1 cellular context compared by ENCODE assay signal in the genomic region with DNA sequence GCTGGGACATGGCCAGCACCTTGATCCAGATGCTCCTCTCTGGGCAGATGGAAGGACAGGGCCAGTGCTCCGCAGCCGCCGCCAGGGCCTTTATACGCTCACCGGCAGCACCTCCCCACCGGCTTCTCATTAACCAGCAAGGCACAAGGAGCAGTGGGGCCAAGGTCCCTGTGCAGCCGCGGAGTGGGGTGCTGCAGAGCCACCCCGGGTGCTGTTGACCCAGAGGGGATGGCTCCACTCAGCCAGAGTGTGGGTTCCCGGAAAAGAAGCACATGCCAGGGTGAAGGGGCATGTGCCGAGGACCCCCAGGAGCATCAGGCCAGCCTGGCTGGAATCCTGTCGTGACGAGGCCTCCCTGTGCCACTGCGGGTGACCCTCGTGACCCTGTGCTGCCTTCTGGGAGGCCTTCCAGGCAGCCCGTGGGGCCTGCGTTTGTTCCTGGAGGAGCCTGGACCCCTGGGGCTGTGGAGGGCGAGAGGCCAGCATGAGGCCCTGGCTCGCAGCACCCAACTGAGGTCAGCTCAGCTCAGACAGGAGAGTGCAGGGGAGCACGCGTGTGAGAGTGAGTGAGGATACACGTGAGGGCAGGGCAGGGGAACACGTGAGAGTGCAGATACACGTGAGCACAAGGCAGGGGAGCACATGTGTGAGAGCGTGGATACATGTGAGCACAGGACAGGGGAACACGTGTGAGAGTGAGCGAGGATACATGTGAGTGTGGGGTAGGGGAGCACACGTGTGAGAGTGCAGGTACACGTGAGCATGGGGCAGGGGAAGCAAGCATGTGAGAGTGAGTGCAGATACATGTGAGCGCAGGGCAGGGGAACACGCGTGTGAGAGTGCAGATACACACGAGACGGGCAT.
A peak's percentile ranks its signal among the peaks of the same experiment; 100 is the strongest.
TF ChIP-seq lines count a peak whose summit lies in the region.

Gene FTCD, minus strand, starts transcription at position 66 of the 864 bp plus-strand sequence. Its CDS starts 56 bp downstream, at position 10.

TF ChIP-seq in HepG2, 621 proteins besides CTCF, POLR2A, EP300 and RAD21 (continued from another document):
- TF ChIP-seq ZBTB43 (CRISPR knock-in tag; conservative IDR thresholded peaks at IDR 0.05): no peak
- TF ChIP-seq AHR (CRISPR knock-in tag; IDR thresholded peaks at IDR 0.05): no peak
- TF ChIP-seq TGIF2 (CRISPR knock-in tag; IDR thresholded peaks at IDR 0.05): peak; percentile 70; the same call in 1 of the 2 replicates
- TF ChIP-seq ZNF788 (CRISPR knock-in tag; IDR thresholded peaks at IDR 0.05; ENCODE audit: borderline replicate concordance): peak; percentile 54; the same call in 1 of the 2 replicates
- TF ChIP-seq SYNCRIP (IDR thresholded peaks at IDR 0.05; ENCODE audit: insufficient read depth, low read depth, low read length): no peak
- peak; percentile 19 for TF ChIP-seq SKI (IDR thresholded peaks at IDR 0.05; ENCODE audit: partially characterized antibody)
- TF ChIP-seq, protein P1, sequence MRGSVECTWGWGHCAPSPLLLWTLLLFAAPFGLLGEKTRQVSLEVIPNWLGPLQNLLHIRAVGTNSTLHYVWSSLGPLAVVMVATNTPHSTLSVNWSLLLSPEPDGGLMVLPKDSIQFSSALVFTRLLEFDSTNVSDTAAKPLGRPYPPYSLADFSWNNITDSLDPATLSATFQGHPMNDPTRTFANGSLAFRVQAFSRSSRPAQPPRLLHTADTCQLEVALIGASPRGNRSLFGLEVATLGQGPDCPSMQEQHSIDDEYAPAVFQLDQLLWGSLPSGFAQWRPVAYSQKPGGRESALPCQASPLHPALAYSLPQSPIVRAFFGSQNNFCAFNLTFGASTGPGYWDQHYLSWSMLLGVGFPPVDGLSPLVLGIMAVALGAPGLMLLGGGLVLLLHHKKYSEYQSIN (CRISPR knock-in tag; IDR thresholded peaks at IDR 0.05; ENCODE audit: borderline replicate concordance): no peak
- TF ChIP-seq, protein P2, sequence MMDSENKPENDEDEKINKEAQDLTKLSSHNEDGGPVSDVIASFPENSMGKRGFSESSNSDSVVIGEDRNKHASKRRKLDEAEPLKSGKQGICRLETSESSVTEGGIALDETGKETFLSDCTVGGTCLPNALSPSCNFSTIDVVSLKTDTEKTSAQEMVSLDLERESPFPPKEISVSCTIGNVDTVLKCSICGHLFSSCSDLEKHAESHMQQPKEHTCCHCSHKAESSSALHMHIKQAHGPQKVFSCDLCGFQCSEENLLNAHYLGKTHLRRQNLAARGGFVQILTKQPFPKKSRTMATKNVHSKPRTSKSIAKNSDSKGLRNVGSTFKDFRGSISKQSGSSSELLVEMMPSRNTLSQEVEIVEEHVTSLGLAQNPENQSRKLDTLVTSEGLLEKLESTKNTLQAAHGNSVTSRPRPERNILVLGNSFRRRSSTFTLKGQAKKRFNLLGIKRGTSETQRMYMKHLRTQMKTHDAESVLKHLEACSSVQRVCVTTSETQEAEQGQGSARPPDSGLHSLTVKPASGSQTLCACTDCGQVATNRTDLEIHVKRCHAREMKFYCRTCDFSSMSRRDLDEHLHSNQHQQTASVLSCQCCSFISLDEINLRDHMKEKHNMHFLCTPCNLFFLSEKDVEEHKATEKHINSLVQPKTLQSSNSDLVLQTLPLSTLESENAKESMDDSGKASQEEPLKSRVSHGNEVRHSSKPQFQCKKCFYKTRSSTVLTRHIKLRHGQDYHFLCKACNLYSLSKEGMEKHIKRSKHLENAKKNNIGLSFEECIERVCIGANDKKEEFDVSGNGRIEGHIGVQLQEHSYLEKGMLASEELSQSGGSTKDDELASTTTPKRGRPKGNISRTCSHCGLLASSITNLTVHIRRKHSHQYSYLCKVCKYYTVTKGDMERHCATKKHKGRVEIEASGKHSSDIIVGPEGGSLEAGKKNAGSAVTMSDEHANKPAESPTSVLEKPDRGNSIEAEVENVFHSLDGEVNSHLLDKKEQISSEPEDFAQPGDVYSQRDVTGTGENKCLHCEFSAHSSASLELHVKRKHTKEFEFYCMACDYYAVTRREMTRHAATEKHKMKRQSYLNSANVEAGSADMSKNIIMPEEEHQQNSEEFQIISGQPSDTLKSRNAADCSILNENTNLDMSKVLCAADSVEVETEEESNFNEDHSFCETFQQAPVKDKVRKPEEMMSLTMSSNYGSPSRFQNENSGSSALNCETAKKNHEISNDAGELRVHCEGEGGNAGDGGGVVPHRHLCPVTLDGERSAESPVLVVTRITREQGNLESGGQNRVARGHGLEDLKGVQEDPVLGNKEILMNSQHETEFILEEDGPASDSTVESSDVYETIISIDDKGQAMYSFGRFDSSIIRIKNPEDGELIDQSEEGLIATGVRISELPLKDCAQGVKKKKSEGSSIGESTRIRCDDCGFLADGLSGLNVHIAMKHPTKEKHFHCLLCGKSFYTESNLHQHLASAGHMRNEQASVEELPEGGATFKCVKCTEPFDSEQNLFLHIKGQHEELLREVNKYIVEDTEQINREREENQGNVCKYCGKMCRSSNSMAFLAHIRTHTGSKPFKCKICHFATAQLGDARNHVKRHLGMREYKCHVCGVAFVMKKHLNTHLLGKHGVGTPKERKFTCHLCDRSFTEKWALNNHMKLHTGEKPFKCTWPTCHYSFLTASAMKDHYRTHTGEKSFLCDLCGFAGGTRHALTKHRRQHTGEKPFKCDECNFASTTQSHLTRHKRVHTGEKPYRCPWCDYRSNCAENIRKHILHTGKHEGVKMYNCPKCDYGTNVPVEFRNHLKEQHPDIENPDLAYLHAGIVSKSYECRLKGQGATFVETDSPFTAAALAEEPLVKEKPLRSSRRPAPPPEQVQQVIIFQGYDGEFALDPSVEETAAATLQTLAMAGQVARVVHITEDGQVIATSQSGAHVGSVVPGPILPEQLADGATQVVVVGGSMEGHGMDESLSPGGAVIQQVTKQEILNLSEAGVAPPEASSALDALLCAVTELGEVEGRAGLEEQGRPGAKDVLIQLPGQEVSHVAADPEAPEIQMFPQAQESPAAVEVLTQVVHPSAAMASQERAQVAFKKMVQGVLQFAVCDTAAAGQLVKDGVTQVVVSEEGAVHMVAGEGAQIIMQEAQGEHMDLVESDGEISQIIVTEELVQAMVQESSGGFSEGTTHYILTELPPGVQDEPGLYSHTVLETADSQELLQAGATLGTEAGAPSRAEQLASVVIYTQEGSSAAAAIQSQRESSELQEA (CRISPR knock-in tag; IDR thresholded peaks at IDR 0.05; ENCODE audit: not compliant biosample characterization): no peak
- peak; percentile 0; the same call in 1 of the 2 replicates for TF ChIP-seq ARHGAP35 (CRISPR knock-in tag; IDR thresholded peaks at IDR 0.05; ENCODE audit: borderline replicate concordance)
- TF ChIP-seq, protein P3, sequence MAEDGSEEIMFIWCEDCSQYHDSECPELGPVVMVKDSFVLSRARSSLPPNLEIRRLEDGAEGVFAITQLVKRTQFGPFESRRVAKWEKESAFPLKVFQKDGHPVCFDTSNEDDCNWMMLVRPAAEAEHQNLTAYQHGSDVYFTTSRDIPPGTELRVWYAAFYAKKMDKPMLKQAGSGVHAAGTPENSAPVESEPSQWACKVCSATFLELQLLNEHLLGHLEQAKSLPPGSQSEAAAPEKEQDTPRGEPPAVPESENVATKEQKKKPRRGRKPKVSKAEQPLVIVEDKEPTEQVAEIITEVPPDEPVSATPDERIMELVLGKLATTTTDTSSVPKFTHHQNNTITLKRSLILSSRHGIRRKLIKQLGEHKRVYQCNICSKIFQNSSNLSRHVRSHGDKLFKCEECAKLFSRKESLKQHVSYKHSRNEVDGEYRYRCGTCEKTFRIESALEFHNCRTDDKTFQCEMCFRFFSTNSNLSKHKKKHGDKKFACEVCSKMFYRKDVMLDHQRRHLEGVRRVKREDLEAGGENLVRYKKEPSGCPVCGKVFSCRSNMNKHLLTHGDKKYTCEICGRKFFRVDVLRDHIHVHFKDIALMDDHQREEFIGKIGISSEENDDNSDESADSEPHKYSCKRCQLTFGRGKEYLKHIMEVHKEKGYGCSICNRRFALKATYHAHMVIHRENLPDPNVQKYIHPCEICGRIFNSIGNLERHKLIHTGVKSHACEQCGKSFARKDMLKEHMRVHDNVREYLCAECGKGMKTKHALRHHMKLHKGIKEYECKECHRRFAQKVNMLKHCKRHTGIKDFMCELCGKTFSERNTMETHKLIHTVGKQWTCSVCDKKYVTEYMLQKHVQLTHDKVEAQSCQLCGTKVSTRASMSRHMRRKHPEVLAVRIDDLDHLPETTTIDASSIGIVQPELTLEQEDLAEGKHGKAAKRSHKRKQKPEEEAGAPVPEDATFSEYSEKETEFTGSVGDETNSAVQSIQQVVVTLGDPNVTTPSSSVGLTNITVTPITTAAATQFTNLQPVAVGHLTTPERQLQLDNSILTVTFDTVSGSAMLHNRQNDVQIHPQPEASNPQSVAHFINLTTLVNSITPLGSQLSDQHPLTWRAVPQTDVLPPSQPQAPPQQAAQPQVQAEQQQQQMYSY (CRISPR knock-in tag; IDR thresholded peaks at IDR 0.05): no peak
- TF ChIP-seq FOSL1 (CRISPR knock-in tag; IDR thresholded peaks at IDR 0.05; ENCODE audit: borderline replicate concordance): no peak
- TF ChIP-seq PLSCR1 (CRISPR knock-in tag; IDR thresholded peaks at IDR 0.05; ENCODE audit: borderline replicate concordance): no peak
- TF ChIP-seq GZF1 (CRISPR knock-in tag; IDR thresholded peaks at IDR 0.05): no peak
- TF ChIP-seq ZNF609 (CRISPR knock-in tag; IDR thresholded peaks at IDR 0.05; ENCODE audit: borderline replicate concordance): peak; percentile 61; the same call in 1 of the 2 replicates
- no peak for TF ChIP-seq NFE2 (CRISPR knock-in tag; IDR thresholded peaks at IDR 0.05)
- TF ChIP-seq, protein P4, sequence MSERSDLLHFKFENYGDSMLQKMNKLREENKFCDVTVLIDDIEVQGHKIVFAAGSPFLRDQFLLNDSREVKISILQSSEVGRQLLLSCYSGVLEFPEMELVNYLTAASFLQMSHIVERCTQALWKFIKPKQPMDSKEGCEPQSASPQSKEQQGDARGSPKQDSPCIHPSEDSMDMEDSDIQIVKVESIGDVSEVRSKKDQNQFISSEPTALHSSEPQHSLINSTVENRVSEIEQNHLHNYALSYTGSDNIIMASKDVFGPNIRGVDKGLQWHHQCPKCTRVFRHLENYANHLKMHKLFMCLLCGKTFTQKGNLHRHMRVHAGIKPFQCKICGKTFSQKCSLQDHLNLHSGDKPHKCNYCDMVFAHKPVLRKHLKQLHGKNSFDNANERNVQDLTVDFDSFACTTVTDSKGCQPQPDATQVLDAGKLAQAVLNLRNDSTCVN (CRISPR knock-in tag; IDR thresholded peaks at IDR 0.05; ENCODE audit: borderline replicate concordance): 0 out of 2 replicates have a peak, but pooled peaks have one; percentile 43
- TF ChIP-seq IKZF1 (IDR thresholded peaks at IDR 0.05): no peak
- no peak for TF ChIP-seq SIX1 (CRISPR knock-in tag; IDR thresholded peaks at IDR 0.05; ENCODE audit: borderline replicate concordance)
- peak; percentile 78 for TF ChIP-seq ZBTB7B (CRISPR knock-in tag; IDR thresholded peaks at IDR 0.05)
- no peak for TF ChIP-seq ZNF468 (CRISPR knock-in tag; IDR thresholded peaks at IDR 0.05)
- TF ChIP-seq NR1H2 (CRISPR knock-in tag; IDR thresholded peaks at IDR 0.05; ENCODE audit: borderline replicate concordance, low read depth): no peak
- no peak for TF ChIP-seq ATF7 (IDR thresholded peaks at IDR 0.05)
- peak; percentile 37; the same call in 1 of the 2 replicates for TF ChIP-seq ATF7 (CRISPR knock-in tag; IDR thresholded peaks at IDR 0.05)
- TF ChIP-seq MBNL3 (CRISPR knock-in tag; conservative IDR thresholded peaks at IDR 0.05): no peak
- peak; percentile 85 for TF ChIP-seq ZFY (CRISPR knock-in tag; IDR thresholded peaks at IDR 0.05)
